In genomic region chr5:149581931-149582768, GRCh38 we compare ENCODE assay signal across 8 cellular contexts. TPM values are rescaled to one million over a fixed set of nuclear protein-coding genes. Genes with fewer than 3 reads are reported as not detected.
DNase-seq lines count a peak whose midpoint lies in the region; ATAC-seq, FAIRE-seq and TF ChIP-seq lines count a peak whose summit lies in the region.

No MANE protein-coding gene starts in this region.

- ATAC-seq in GM18868 (IDR thresholded peaks at IDR 0.05; ENCODE audit: unreplicated experiment), result no peak
- ATAC-seq in HG02763 (IDR thresholded peaks at IDR 0.05; ENCODE audit: unreplicated experiment), result no peak

- H3K4me3 ChIP-seq in endothelial cell of umbilical vein (replicated peaks in 1 of 3; ENCODE audit: insufficient read depth in 1 of 3, low read depth in 1 of 3, low read length in 3 of 3) (peak overlapping the region; percentile 7 to 54 (median 14)), muscle layer of colon (ENCODE audit: low read depth in 1 of 2, low read length in 2 of 2) (peak overlapping the region; percentile 71 to 80)

- POLR2A ChIA-PET in endothelial cell of umbilical vein (lab: Charles Lee), result interaction anchor here (0.5 to 2.1 kb wide), 4 partner anchors 12 to 130 kb away, joined by 4 to 7 read pairs (median 5); no protein-coding TSS in a partner anchor

- no peaks in the 10 kb centered on the region for H3K27me3 ChIP-seq in endothelial cell of umbilical vein (ENCODE audit: control insufficient read depth in 2 of 2, insufficient read depth in 2 of 2, low read length in 2 of 2)
- H3K27me3 ChIP-seq in muscle layer of colon (ENCODE audit: control insufficient read depth in 1 of 2, insufficient read depth in 2 of 2, low read length in 2 of 2), result no peaks in the 10 kb centered on the region

- TF ChIP-seq CTCF in endothelial cell of umbilical vein (IDR thresholded peaks at IDR 0.05; ENCODE audit: extremely low read depth in 1 of 2, insufficient read depth in 1 of 2, low read depth in 1 of 2, low read length in 2 of 2), result no peak

- H3K4me1 ChIP-seq in endothelial cell of umbilical vein (ENCODE audit: control insufficient read depth, extremely low read depth, insufficient read depth, low read length) (peaks cover 29% of the 10 kb centered on the region), muscle layer of colon (ENCODE audit: insufficient read depth, low read length) (peaks cover 39% of the 10 kb centered on the region)

- H3K27ac ChIP-seq in endothelial cell of umbilical vein (ENCODE audit: insufficient read depth, low read depth, low read length) (peak overlapping the region; percentile 83), muscle layer of colon (ENCODE audit: low read depth, low read length) (peak overlapping the region; percentile 90)

- H3K9ac ChIP-seq in endothelial cell of umbilical vein (replicated peaks; ENCODE audit: extremely low read depth, insufficient read depth, low read length) (peak overlapping the region; percentile 66), muscle layer of colon (ENCODE audit: low read length) (peak overlapping the region; percentile 76)

- no peaks in the 10 kb centered on the region for H3K79me2 ChIP-seq in endothelial cell of umbilical vein (ENCODE audit: control insufficient read depth, insufficient read depth, low read length)

- CTCF ChIA-PET in endothelial cell of umbilical vein (lab: Charles Lee), result interaction anchor here (0.8 to 5.5 kb wide), 12 partner anchors 12 to 317 kb away, joined by 3 to 40 read pairs (median 4); no protein-coding TSS in a partner anchor

- H2AFZ ChIP-seq in endothelial cell of umbilical vein (ENCODE audit: low read depth, low read length), result peak overlapping the region; percentile 82

- FAIRE-seq in endothelial cell of umbilical vein (lab: Jason Lieb, UNC), result peak; percentile 90

- TF ChIP-seq POLR2A in endothelial cell of umbilical vein (IDR thresholded peaks at IDR 0.05; ENCODE audit: low read depth, low read length), result peak; percentile 62

- no peaks in the 10 kb centered on the region for H4K20me1 ChIP-seq in endothelial cell of umbilical vein (replicated peaks; ENCODE audit: control insufficient read depth, extremely low read depth, insufficient read depth, low read length)

- BruUV-seq in endothelial cell of umbilical vein (replicated peaks; lab: Mats Ljungman, UMichigan), result TSS peak; percentile 61

- no peaks in the 10 kb centered on the region for H3K9me1 ChIP-seq in endothelial cell of umbilical vein (replicated peaks; ENCODE audit: control insufficient read depth, extremely low read depth, insufficient read depth, low read length)

- dilution Hi-C loops in endothelial cell of umbilical vein (cut with MboI; ENCODE audit: extremely low pct_ligation_motif_present, low sequenced_read_pairs), result no loop called here

- H3K36me3 ChIP-seq in endothelial cell of umbilical vein (ENCODE audit: control insufficient read depth in 2 of 2, extremely low read depth in 1 of 2, insufficient read depth in 2 of 2, low read length in 2 of 2), result no peaks in the 10 kb centered on the region
- no peaks in the 10 kb centered on the region for H3K36me3 ChIP-seq in muscle layer of colon (ENCODE audit: insufficient read depth, low read length)

- in situ Hi-C loops in Caki2 (cut with HindIII; ENCODE audit: low pct_unique_long_range_greater_than_20kb, low sequenced_read_pairs), result no loop called here

- H3K9me3 ChIP-seq in endothelial cell of umbilical vein (replicated peaks; ENCODE audit: control insufficient read depth, insufficient read depth, low read length) (no peaks in the 10 kb centered on the region), muscle layer of colon (ENCODE audit: low read length) (no peaks in the 10 kb centered on the region)

- peak; percentile 33 for DNase-seq in Caki2 (ENCODE audit: low read depth)
- DNase-seq in NCI-H524 treated with DMSO at 0.1 percent for 48 hours (lab: John Stamatoyannopoulos, UW), result peak; percentile 7
- peak; percentile 93 for DNase-seq in endothelial cell of umbilical vein (ENCODE audit: low read depth, low spot score)
- no peak for DNase-seq in DMS79 treated with DMSO at 0.1 percent for 48 hours (lab: John Stamatoyannopoulos, UW)
- DNase-seq in GF-D8 (lab: John Stamatoyannopoulos, UW), result no peak

- peak overlapping the region; percentile 75 for H3K4me2 ChIP-seq in endothelial cell of umbilical vein (ENCODE audit: insufficient read depth, low read length)

- intact Hi-C loops in endothelial cell of umbilical vein (cut with micrococcal nuclease), result loop anchor here (1.0 kb wide), 3 partner anchors 14 to 36 kb away; no protein-coding TSS in a partner anchor

TF ChIP-seq in endothelial cell of umbilical vein, 7 proteins besides CTCF, POLR2A, EP300 and RAD21:
- no peak for TF ChIP-seq JUN (IDR thresholded peaks at IDR 0.05; ENCODE audit: borderline replicate concordance, insufficient read depth, insufficient read length, low read depth)
- TF ChIP-seq FOS (IDR thresholded peaks at IDR 0.05; ENCODE audit: borderline replicate concordance, insufficient read depth, low read length), result no peak
- TF ChIP-seq GATA2 (IDR thresholded peaks at IDR 0.05; ENCODE audit: insufficient read depth, insufficient read length, low read depth, low read length), result no peak
- TF ChIP-seq POLR2AphosphoS5 (IDR thresholded peaks at IDR 0.05; ENCODE audit: insufficient read depth, low read depth, low read length), result no peak
- no peak for TF ChIP-seq MYC (IDR thresholded peaks at IDR 0.05; ENCODE audit: low read depth, low read length)
- no peak for TF ChIP-seq EZH2 (IDR thresholded peaks at IDR 0.05; ENCODE audit: borderline replicate concordance, low read depth, low read length, severe bottlenecking)
- TF ChIP-seq MAX (IDR thresholded peaks at IDR 0.05; ENCODE audit: insufficient read depth, insufficient read length), result no peak
TF ChIP-seq in endothelial cell of umbilical vein: peak in this region for 0.

RNA-seq across cellular contexts. Expression of gene ARHGEF37, which starts 0.9 kb away (rescaled TPM):
- 3.8 and 5.0 TPM in 2 replicates for total RNA-seq in Caki2 (2014; rRNA removed; shearing (Covaris generic); ENCODE audit: low replicate concordance)
- 7.0 and 7.1 TPM in 2 replicates for total RNA-seq in endothelial cell of umbilical vein
- polyA plus RNA-seq in endothelial cell of umbilical vein, result 4.4 and 4.9 TPM in 2 replicates
- polyA plus RNA-seq in endothelial cell of umbilical vein (2011; cell fraction: cytosol; rRNA removed), result 3.6 and 4.3 TPM in 2 replicates
- 9.7 and 10.3 TPM in 2 replicates for polyA plus RNA-seq in endothelial cell of umbilical vein (2011; cell fraction: nucleus; rRNA removed)
- polyA plus RNA-seq in endothelial cell of umbilical vein (2012), result 2.7 and 3.2 TPM in 2 replicates
- polyA minus RNA-seq in endothelial cell of umbilical vein, result 7.5 and 7.6 TPM in 2 replicates
- polyA minus RNA-seq in endothelial cell of umbilical vein (2011; cell fraction: cytosol; rRNA and poly(A)+ RNA removed), result not detected
- polyA minus RNA-seq in endothelial cell of umbilical vein (2011; cell fraction: nucleus; rRNA and poly(A)+ RNA removed), result 6.9 and 7.0 TPM in 2 replicates

RNA-seq across cellular contexts. Expression of gene CSNK1A1, which starts 30.9 kb away (rescaled TPM):
- 123 and 199 TPM in 2 replicates for total RNA-seq in Caki2 (2014; rRNA removed; shearing (Covaris generic); ENCODE audit: low replicate concordance)
- total RNA-seq in endothelial cell of umbilical vein, result 253 and 259 TPM in 2 replicates
- 69.7 and 74.1 TPM in 2 replicates for polyA plus RNA-seq in endothelial cell of umbilical vein
- 94.2 and 105 TPM in 2 replicates for polyA plus RNA-seq in endothelial cell of umbilical vein (2011; cell fraction: cytosol; rRNA removed)
- 104 and 117 TPM in 2 replicates for polyA plus RNA-seq in endothelial cell of umbilical vein (2011; cell fraction: nucleus; rRNA removed)
- polyA plus RNA-seq in endothelial cell of umbilical vein (2012), result 128 and 160 TPM in 2 replicates
- polyA minus RNA-seq in endothelial cell of umbilical vein, result 242 and 250 TPM in 2 replicates
- polyA minus RNA-seq in endothelial cell of umbilical vein (2011; cell fraction: cytosol; rRNA and poly(A)+ RNA removed), result 114 TPM
- polyA minus RNA-seq in endothelial cell of umbilical vein (2011; cell fraction: nucleus; rRNA and poly(A)+ RNA removed), result 153 and 171 TPM in 2 replicates

Comparison
In these comparisons a context has a peak if more than half of its experiments do, and no peak if none do; other contexts are left out.
1. DNase-seq: peak in Caki2 (single experiment), NCI-H524 treated with DMSO at 0.1 percent for 48 hours (single experiment) and endothelial cell of umbilical vein (single experiment); none in DMS79 treated with DMSO at 0.1 percent for 48 hours (single experiment) and GF-D8 (single experiment).